10 cellular contexts compared by ENCODE assay signal in the genomic region with DNA sequence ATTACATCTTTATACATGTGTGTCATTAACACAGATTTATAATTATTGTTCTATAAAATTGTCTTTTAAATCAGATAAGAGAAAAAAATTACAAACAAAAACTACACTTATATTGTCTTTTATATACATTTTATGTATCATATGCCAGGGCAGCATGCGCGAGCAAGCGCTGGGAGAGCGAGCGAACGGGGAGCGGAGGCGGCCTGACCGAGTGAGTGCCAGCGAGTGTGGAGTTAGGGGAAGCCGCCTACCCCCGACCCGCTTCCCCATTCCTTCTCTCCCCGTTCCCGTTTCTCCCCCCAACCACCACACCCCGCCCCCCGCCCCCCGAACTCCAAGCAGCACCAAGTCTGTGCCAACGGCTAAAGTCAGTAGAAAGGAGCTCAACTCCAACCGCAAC. TPM values are rescaled to one million over a fixed set of nuclear protein-coding genes. Genes with fewer than 3 reads are reported as not detected.
"Had no signal": no experiment of that assay in that cellular context is flagged by ENCODE, and none has a peak within 500 bp of the region (broad histone marks: within the 10 kb centered on the region; RNA-seq: fewer than 3 reads in every experiment).

No MANE protein-coding gene starts in this region.

- H3K9ac ChIP-seq: GM23248 had no signal

- H3K27ac ChIP-seq: GM23248, HL-60 had no signal

- H3K27me3 Mint-ChIP-seq: IgD-negative memory B cell had no signal

- H3K4me3 Mint-ChIP-seq: HFFc6 had no signal

- H3K36me3 ChIP-seq: HAP-1 had no signal

- H3K9me3 Mint-ChIP-seq: HFFc6 had no signal

- H3K27ac Mint-ChIP-seq: HFFc6, IgD-negative memory B cell had no signal

- H2AFZ ChIP-seq: GM23248 had no signal

- FAIRE-seq: HepG2 had no signal

- ATAC-seq: HCT116, HepG2 had no signal

- DNase-seq: GM23248, H7, HFFc6 had no signal

- H3K9me3 ChIP-seq: HAP-1 had no signal

- H3K4me3 ChIP-seq: GM23248, HAP-1 had no signal

RNA-seq across cellular contexts. Expression of gene SLAMF1, which starts 23.0 kb away (rescaled TPM):
- total RNA-seq: GM23248, H4, H7, HepG2, HFFc6 had no signal
- polyA plus RNA-seq: GM23248, HepG2 had no signal

RNA-seq across cellular contexts. Expression of gene CD48, which starts 41.8 kb away (rescaled TPM):
- total RNA-seq: GM23248, H4, HepG2, HFFc6, HT1080 had no signal
- polyA plus RNA-seq: GM23248, HepG2 had no signal
